In genomic region chr6:10584607-10585006, GRCh38 we compare ENCODE assay signal across 1 cellular context.
TF ChIP-seq lines count a peak whose summit lies in the region.

No MANE protein-coding gene starts in this region.

TF ChIP-seq in K562, 482 proteins besides CTCF, POLR2A, EP300 and RAD21 (continued from another document):
- TF ChIP-seq MLX (CRISPR knock-in tag; conservative IDR thresholded peaks at IDR 0.05) (no peak), ZNF589 (CRISPR knock-in tag; IDR thresholded peaks at IDR 0.05; ENCODE audit: low read depth) (0 out of 2 replicates have a peak, but pooled peaks have one; percentile 25), MCM2 (IDR thresholded peaks at IDR 0.05; ENCODE audit: low read depth) (no peak), ZNF449 (CRISPR knock-in tag; IDR thresholded peaks at IDR 0.05) (0 out of 2 replicates have a peak, but pooled peaks have one; percentile 14), CHD1 (IDR thresholded peaks at IDR 0.05; ENCODE audit: low read length) (no peak), FOXO4 (CRISPR knock-in tag; IDR thresholded peaks at IDR 0.05) (no peak), NFIC (IDR thresholded peaks at IDR 0.05) (no peak)
